Comparison of ENCODE assay signal across 1 cellular context in genomic region chr10:96124230-96125141, GRCh38.
TF ChIP-seq lines count a peak whose summit lies in the region.

No MANE protein-coding gene starts in this region.

TF ChIP-seq in HepG2, 621 proteins besides CTCF, POLR2A, EP300 and RAD21 (continued from another document and continues in another):
- TF ChIP-seq ZSCAN31 (CRISPR knock-in tag; IDR thresholded peaks at IDR 0.05; ENCODE audit: low read depth): 0 out of 2 replicates have a peak, but pooled peaks have one; percentile 59
- TF ChIP-seq AGO2 (optimal IDR thresholded peaks at IDR 0.05; ENCODE audit: low read depth, low read length): no peak
- peak; percentile 52; the same call in 1 of the 2 replicates for TF ChIP-seq PHF8 (CRISPR knock-in tag; IDR thresholded peaks at IDR 0.05)
- no peak for TF ChIP-seq JARID2 (CRISPR knock-in tag; IDR thresholded peaks at IDR 0.05; ENCODE audit: insufficient replicate concordance)
- TF ChIP-seq FOXA1 (IDR thresholded peaks at IDR 0.05): no peak
- peak; percentile 53 for TF ChIP-seq FOXA1 (CRISPR knock-in tag; IDR thresholded peaks at IDR 0.05)
- peak; percentile 29; the same call in 1 of the 2 replicates for TF ChIP-seq ZNF230 (CRISPR knock-in tag; IDR thresholded peaks at IDR 0.05)
- no peak for TF ChIP-seq MXI1 (IDR thresholded peaks at IDR 0.05; ENCODE audit: borderline replicate concordance, low read depth, low read length)
- no peak for TF ChIP-seq ZNF335 (CRISPR knock-in tag; IDR thresholded peaks at IDR 0.05)
- TF ChIP-seq MAFK (conservative IDR thresholded peaks at IDR 0.05 in 1 of 2, IDR thresholded peaks at IDR 0.05 in 1 of 2; ENCODE audit: low read length in 2 of 2): 0 out of 4 replicates have a peak, but pooled peaks of 1 of the 2 experiments have one; percentile 6
- peak; percentile 61 for TF ChIP-seq GATAD2A (CRISPR knock-in tag; IDR thresholded peaks at IDR 0.05)
- peak; percentile 58; the same call in 1 of the 2 replicates for TF ChIP-seq ZFX (CRISPR knock-in tag; IDR thresholded peaks at IDR 0.05; ENCODE audit: low read depth)
- peak; percentile 37; the same call in 1 of the 2 replicates for TF ChIP-seq MEIS2 (CRISPR knock-in tag; IDR thresholded peaks at IDR 0.05)
- no peak for TF ChIP-seq NR0B2 (CRISPR knock-in tag; IDR thresholded peaks at IDR 0.05)
- peak; percentile 99 for TF ChIP-seq ZNF430 (CRISPR knock-in tag; IDR thresholded peaks at IDR 0.05)
- no peak for TF ChIP-seq TRAFD1 (CRISPR knock-in tag; IDR thresholded peaks at IDR 0.05; ENCODE audit: borderline replicate concordance)
- peak; percentile 38; the same call in 1 of the 2 replicates for TF ChIP-seq HIVEP1 (CRISPR knock-in tag; IDR thresholded peaks at IDR 0.05)
- TF ChIP-seq THRA (CRISPR knock-in tag; IDR thresholded peaks at IDR 0.05; ENCODE audit: borderline replicate concordance): no peak
- TF ChIP-seq ZNF788 (CRISPR knock-in tag; IDR thresholded peaks at IDR 0.05; ENCODE audit: borderline replicate concordance): peak; percentile 88; the same call in 1 of the 2 replicates
- TF ChIP-seq ATF7-NPFF (CRISPR knock-in tag; IDR thresholded peaks at IDR 0.05; ENCODE audit: low read depth): no peak
- peak in 1 of 2 experiments; percentile 37; a peak in 1 of 4 replicates for TF ChIP-seq REST (IDR thresholded peaks at IDR 0.05; ENCODE audit: borderline replicate concordance in 1 of 2, low read depth in 1 of 2, low read length in 2 of 2)
- 0 out of 2 replicates have a peak, but pooled peaks have one; percentile 68 for TF ChIP-seq KDM3A (CRISPR knock-in tag; IDR thresholded peaks at IDR 0.05; ENCODE audit: low read depth)
- TF ChIP-seq AHR (CRISPR knock-in tag; IDR thresholded peaks at IDR 0.05): no peak
- TF ChIP-seq ARNT2 (CRISPR knock-in tag; IDR thresholded peaks at IDR 0.05; ENCODE audit: low read depth): no peak
- no peak for TF ChIP-seq ZNF337 (CRISPR knock-in tag; IDR thresholded peaks at IDR 0.05; ENCODE audit: borderline replicate concordance, low read depth)
- no peak for TF ChIP-seq GPN1 (CRISPR knock-in tag; IDR thresholded peaks at IDR 0.05; ENCODE audit: borderline replicate concordance)
- TF ChIP-seq KLF12 (CRISPR knock-in tag; IDR thresholded peaks at IDR 0.05; ENCODE audit: borderline replicate concordance): no peak
- TF ChIP-seq ZNF619 (CRISPR knock-in tag; IDR thresholded peaks at IDR 0.05): 0 out of 2 replicates have a peak, but pooled peaks have one; percentile 69
- TF ChIP-seq REPIN1 (CRISPR knock-in tag; IDR thresholded peaks at IDR 0.05; ENCODE audit: borderline replicate concordance, low read depth): peak; percentile 68; the same call in 1 of the 2 replicates
- TF ChIP-seq MTA3 (CRISPR knock-in tag; IDR thresholded peaks at IDR 0.05): no peak
- no peak for TF ChIP-seq ZNF562 (CRISPR knock-in tag; IDR thresholded peaks at IDR 0.05; ENCODE audit: borderline replicate concordance)
- TF ChIP-seq ZC3H4 (CRISPR knock-in tag; IDR thresholded peaks at IDR 0.05; ENCODE audit: borderline replicate concordance): no peak
- TF ChIP-seq PRMT3 (CRISPR knock-in tag; IDR thresholded peaks at IDR 0.05; ENCODE audit: borderline replicate concordance, low read depth): no peak
- no peak for TF ChIP-seq ZFYVE20 (CRISPR knock-in tag; IDR thresholded peaks at IDR 0.05; ENCODE audit: borderline replicate concordance, low read depth)
- no peak for TF ChIP-seq ZNF672 (CRISPR knock-in tag; IDR thresholded peaks at IDR 0.05)
- TF ChIP-seq ZNF383 (CRISPR knock-in tag; IDR thresholded peaks at IDR 0.05; ENCODE audit: borderline replicate concordance): no peak
- no peak for TF ChIP-seq ZBTB40 (IDR thresholded peaks at IDR 0.05)
- TF ChIP-seq ZBTB40 (CRISPR knock-in tag; IDR thresholded peaks at IDR 0.05): peak; percentile 36; the same call in 1 of the 2 replicates
- no peak for TF ChIP-seq SYNCRIP (IDR thresholded peaks at IDR 0.05; ENCODE audit: insufficient read depth, low read depth, low read length)
- TF ChIP-seq SP1 (IDR thresholded peaks at IDR 0.05): no peak
- TF ChIP-seq SP1 (CRISPR knock-in tag; IDR thresholded peaks at IDR 0.05): no peak; the same call in 1 of the 2 replicates
- no peak for TF ChIP-seq ZZZ3 (CRISPR knock-in tag; IDR thresholded peaks at IDR 0.05; ENCODE audit: borderline replicate concordance)
- TF ChIP-seq ZHX1 (CRISPR knock-in tag; IDR thresholded peaks at IDR 0.05; ENCODE audit: low read depth): no peak
- peak; percentile 90 for TF ChIP-seq DMAP1 (CRISPR knock-in tag; IDR thresholded peaks at IDR 0.05)
- no peak for TF ChIP-seq RORA (CRISPR knock-in tag; IDR thresholded peaks at IDR 0.05)
